ENCODE assay signal across 8 cellular contexts in genomic region chr6:26311012-26311384, GRCh38. TPM values are rescaled to one million over a fixed set of nuclear protein-coding genes. Genes with fewer than 3 reads are reported as not detected.
DNase-seq lines count a peak whose midpoint lies in the region; ATAC-seq and TF ChIP-seq lines count a peak whose summit lies in the region.

No MANE protein-coding gene starts in this region.

- H3K9me3 ChIP-seq in Karpas-422 (ENCODE audit: low read length) (no peaks in the 10 kb centered on the region), fibroblast of lung (ENCODE audit: control insufficient read depth, insufficient read depth, low read depth, low read length) (no peaks in the 10 kb centered on the region), smooth muscle cell (replicated peaks; ENCODE audit: low read depth) (no peaks in the 10 kb centered on the region)

- H3K4me2 ChIP-seq in Karpas-422 (ENCODE audit: low read depth, low read length, poor library complexity, severe bottlenecking) (peak overlapping the region; percentile 81), fibroblast of lung (ENCODE audit: extremely low read depth, insufficient read depth, low read length) (peak overlapping the region; percentile 82), smooth muscle cell (peak overlapping the region; percentile 90)

- H3K36me3 Mint-ChIP-seq in Calu3 (ENCODE audit: insufficient read depth, unreplicated experiment): peaks cover 40% of the 10 kb centered on the region

- ATAC-seq in HG03457 (IDR thresholded peaks at IDR 0.05; ENCODE audit: unreplicated experiment): no peak

- CTCF ChIA-PET in Calu3 (lab: Charles Lee) (no interaction called here), GM10248 (lab: Yijun Ruan, JAX) (interaction anchor here (2.5 kb wide), 1 partner anchor 12 kb away, joined by 10 read pairs; no protein-coding TSS in a partner anchor)

- intact Hi-C loops in Calu3 (cut with micrococcal nuclease; ENCODE audit: unreplicated experiment): no loop called here

- H3K79me2 ChIP-seq in Karpas-422 (ENCODE audit: low read length) (no peaks in the 10 kb centered on the region), fibroblast of lung (ENCODE audit: control insufficient read depth, insufficient read depth, low read length) (no peaks in the 10 kb centered on the region), smooth muscle cell (ENCODE audit: low read depth) (no peaks in the 10 kb centered on the region)

- peaks cover 43% of the 10 kb centered on the region for H3K4me1 Mint-ChIP-seq in Calu3 (ENCODE audit: low read depth, unreplicated experiment)

- peak overlapping the region; percentile 98 for H3K27ac Mint-ChIP-seq in Calu3 (ENCODE audit: unreplicated experiment)

- WGBS in smooth muscle cell (ENCODE audit: low lambda C conversion rate): 3% methylated on average over 11 of the region's 11 CpGs

- H4K20me1 ChIP-seq in Karpas-422 (ENCODE audit: insufficient read depth, low read depth, low read length) (no peaks in the 10 kb centered on the region), fibroblast of lung (ENCODE audit: control insufficient read depth, extremely low read depth, insufficient read depth, low read length) (no peaks in the 10 kb centered on the region), smooth muscle cell (ENCODE audit: low read depth) (no peaks in the 10 kb centered on the region)

- DNase-seq in Calu3 (peak; percentile 59), Karpas-422 (peak; percentile 64), fibroblast of lung (ENCODE audit: low read depth in 2 of 2) (peak; percentile 60 to 66), smooth muscle cell (lab: John Stamatoyannopoulos, UW; ENCODE audit: unreplicated experiment) (no peak), GM10248 (ENCODE audit: extremely low spot score) (no peak), cortex of kidney (lab: John Stamatoyannopoulos, UW) (no peak)
- DNase-seq in activated CD4-positive, alpha-beta T cell treated with anti-CD3 and anti-CD28 coated beads, Interleukin-2, amount 50 U/mL, for 1 hour: peak; percentile 34

- H3K4me1 ChIP-seq in Karpas-422 (ENCODE audit: low read length) (peaks cover 26% of the 10 kb centered on the region), fibroblast of lung (ENCODE audit: control insufficient read depth, extremely low read depth, insufficient read depth, low read length) (peaks cover 6% of the 10 kb centered on the region), smooth muscle cell (ENCODE audit: low read depth) (no peaks in the 10 kb centered on the region)

- peak overlapping the region; percentile 75 for H3K4me3 Mint-ChIP-seq in Calu3 (ENCODE audit: low read depth, unreplicated experiment)

- no TSS peak for BruUV-seq in Calu3 (replicated peaks; lab: Mats Ljungman, UMichigan)

- no peaks in the 10 kb centered on the region for H3K9me3 Mint-ChIP-seq in Calu3 (ENCODE audit: low read depth, unreplicated experiment)

- peaks cover 12% of the 10 kb centered on the region for H3F3A ChIP-seq in smooth muscle cell (ENCODE audit: low read depth)

- H3K27me3 Mint-ChIP-seq in Calu3 (ENCODE audit: unreplicated experiment): no peaks in the 10 kb centered on the region

- no peak overlapping the region for H3K9ac ChIP-seq in Karpas-422 (ENCODE audit: low read length)
- no peak overlapping the region for H3K9ac ChIP-seq in fibroblast of lung (ENCODE audit: insufficient read depth, low read length)
- no peak overlapping the region for H3K9ac ChIP-seq in smooth muscle cell (ENCODE audit: low read depth)

- no peak overlapping the region for H3K27ac ChIP-seq in Karpas-422 (ENCODE audit: low read length)
- no peak overlapping the region for H3K27ac ChIP-seq in fibroblast of lung (ENCODE audit: insufficient read depth, low read length)
- H3K27ac ChIP-seq in smooth muscle cell (ENCODE audit: low read depth): no peak overlapping the region

- H3K4me3 ChIP-seq in Karpas-422 (ENCODE audit: low read length): no peak overlapping the region
- peak overlapping the region; percentile 12 to 88 (median 50) for H3K4me3 ChIP-seq in fibroblast of lung (replicated peaks in 1 of 4; ENCODE audit: control extremely low read depth in 1 of 4, insufficient read depth in 1 of 4, low read depth in 3 of 4, low read length in 4 of 4)
- H3K4me3 ChIP-seq in smooth muscle cell: peak overlapping the region; percentile 77

- TF ChIP-seq CTCF in Calu3 (IDR thresholded peaks at IDR 0.05; ENCODE audit: unreplicated experiment): no peak
- TF ChIP-seq CTCF in fibroblast of lung (conservative IDR thresholded peaks at IDR 0.05 in 1 of 2, IDR thresholded peaks at IDR 0.05 in 1 of 2; ENCODE audit: low read depth in 1 of 2, low read length in 2 of 2): no peak
- TF ChIP-seq CTCF in smooth muscle cell (IDR thresholded peaks at IDR 0.05; ENCODE audit: borderline replicate concordance, insufficient read depth, poor library complexity, severe bottlenecking): no peak
- TF ChIP-seq CTCF in GM10248 (IDR thresholded peaks at IDR 0.05; ENCODE audit: control extremely low read depth, extremely low read depth, low read depth, missing control alignments): no peak

- no peaks in the 10 kb centered on the region for H3K36me3 ChIP-seq in Karpas-422 (ENCODE audit: insufficient read depth, low read length)
- no peaks in the 10 kb centered on the region for H3K36me3 ChIP-seq in fibroblast of lung (ENCODE audit: control insufficient read depth, insufficient read depth, low read length)
- no peaks in the 10 kb centered on the region for H3K36me3 ChIP-seq in smooth muscle cell (ENCODE audit: low read depth)

- POLR2A ChIA-PET in GM10248 (lab: Yijun Ruan, JAX): no interaction called here

- H2AFZ ChIP-seq in Karpas-422 (ENCODE audit: low read length) (no peak overlapping the region), fibroblast of lung (ENCODE audit: low read length) (no peak overlapping the region), smooth muscle cell (ENCODE audit: low read depth) (no peak overlapping the region)

- H3K27me3 ChIP-seq in Karpas-422 (ENCODE audit: low read length): no peaks in the 10 kb centered on the region
- H3K27me3 ChIP-seq in fibroblast of lung (ENCODE audit: control insufficient read depth, insufficient read depth, low read length): no peaks in the 10 kb centered on the region
- no peaks in the 10 kb centered on the region for H3K27me3 ChIP-seq in smooth muscle cell (ENCODE audit: low read depth)

- H3K9me2 ChIP-seq in Karpas-422 (replicated peaks; ENCODE audit: insufficient read depth, low read length): no peaks in the 10 kb centered on the region

RNA-seq across cellular contexts. Expression of gene BTN3A2, which starts 54.0 kb away (rescaled TPM):
- 28.2 and 36.3 TPM in 2 replicates for total RNA-seq in Calu3 (2022)
- total RNA-seq in Karpas-422 (2014; rRNA removed; shearing (Covaris generic); ENCODE audit: low replicate concordance): 40.4 and 41.2 TPM in 2 replicates
- total RNA-seq in fibroblast of lung: 21.6 and 21.8 TPM in 2 replicates
- polyA plus RNA-seq in fibroblast of lung: 27.2 and 39.1 TPM in 2 replicates
- 19.1 and 24.8 TPM in 2 replicates for polyA plus RNA-seq in fibroblast of lung (2012)
- polyA minus RNA-seq in fibroblast of lung (ENCODE audit: low replicate concordance): 10.0 and 23.6 TPM in 2 replicates
- total RNA-seq in smooth muscle cell: 5.1 and 19.7 TPM in 2 replicates
- polyA plus RNA-seq in smooth muscle cell: 7.6 and 13.3 TPM in 2 replicates

Comparison
In these comparisons a context has a peak if more than half of its experiments do, and no peak if none do; other contexts are left out.
1. DNase-seq: peak in Calu3 (single experiment), Karpas-422 (single experiment), activated CD4-positive, alpha-beta T cell treated with anti-CD3 and anti-CD28 coated beads, Interleukin-2, amount 50 U/mL, for 1 hour (single experiment) and fibroblast of lung (2 of 2); none in smooth muscle cell (single experiment), GM10248 (single experiment) and cortex of kidney (single experiment).
2. Peak in every context shown above with its lines, with median percentiles within 50 percentile points of each other: H3K4me2 ChIP-seq.